Comparison of ENCODE assay signal across 33 cellular contexts in genomic region chr11:26243426-26243825, GRCh38.
"Had no signal": no experiment of that assay in that cellular context is flagged by ENCODE, and none has a peak within 500 bp of the region (broad histone marks: within the 10 kb centered on the region; RNA-seq: fewer than 3 reads in every experiment).

No MANE protein-coding gene starts in this region.

- H3K27me3 ChIP-seq: ascending aorta, brain microvascular endothelial cell, dorsolateral prefrontal cortex, gastrocnemius medialis, pancreas, vagina had no signal

- H3K4me3 ChIP-seq: ascending aorta, coronary artery, dorsolateral prefrontal cortex, gastrocnemius medialis, pancreas, prostate gland, skin epidermis, thoracic aorta, vagina had no signal

- ATAC-seq: gastrocnemius medialis; left colon; naive thymus-derived CD4-positive, alpha-beta T cell; pancreas; sciatic nerve had no signal

- H3K27ac ChIP-seq: ascending aorta, brain microvascular endothelial cell, coronary artery, gastrocnemius medialis, pancreas, prostate gland, thoracic aorta, vagina had no signal

- H3K4me1 ChIP-seq: ascending aorta, gastrocnemius medialis, pancreas, prostate gland, vagina had no signal

- DNase-seq: activated CD4-positive, alpha-beta memory T cell treated with anti-CD3 and anti-CD28 coated beads for 36 hours; activated CD4-positive, alpha-beta T cell treated with anti-CD3 and anti-CD28 coated beads, Interleukin-2, amount 10 ng/mL, durations not matched to agents 24 days and 14 days; activated CD4-positive, CD25-positive, alpha-beta regulatory T cell treated with anti-CD3 and anti-CD28 coated beads, Interleukin-2, amount 50 U/mL, for 72 hours; activated CD8-positive, alpha-beta memory T cell treated with anti-CD3 and anti-CD28 coated beads, Interleukin-2, amount 50 U/mL, for 4 hours; activated gamma-delta T cell; activated naive CD4-positive, alpha-beta T cell treated with anti-CD3 and anti-CD28 coated beads, Interleukin-2, amount 10 ng/mL, durations not matched to agents 7 days and 5 days; activated naive CD8-positive, alpha-beta T cell treated with anti-CD3 and anti-CD28 coated beads, Interleukin-2, amount 10 ng/mL, durations not matched to agents 7 days and 5 days; activated T-cell treated with anti-CD3 and anti-CD28 coated beads, Interleukin-2, amount 50 U/mL, for 1 hour; brain microvascular endothelial cell; dorsolateral prefrontal cortex; effector memory CD4-positive, alpha-beta T cell; gastrocnemius medialis; head of caudate nucleus; hippocampal formation; immature natural killer cell; kidney; left colon; mammary epithelial cell; midbrain; naive thymus-derived CD4-positive, alpha-beta T cell; nucleus accumbens; pancreas; retina; stimulated activated CD4-positive, alpha-beta T cell treated with anti-CD3 and anti-CD28 coated beads, Interleukin-12 subunit alpha, Interleukin-12 subunit beta, amount 100 ng/mL, for 4 hours; stimulated activated CD4-positive, alpha-beta T cell treated with anti-CD3 and anti-CD28 coated beads, Interleukin-4, amount 100 ng/mL, for 1 hour; T1000 had no signal

- H3K36me3 ChIP-seq: ascending aorta, brain microvascular endothelial cell, gastrocnemius medialis, pancreas, prostate gland, thoracic aorta, vagina had no signal

- H3K9me3 ChIP-seq: ascending aorta, gastrocnemius medialis, pancreas, prostate gland, thoracic aorta, vagina had no signal
